14 cellular contexts compared by ENCODE assay signal in the genomic region with DNA sequence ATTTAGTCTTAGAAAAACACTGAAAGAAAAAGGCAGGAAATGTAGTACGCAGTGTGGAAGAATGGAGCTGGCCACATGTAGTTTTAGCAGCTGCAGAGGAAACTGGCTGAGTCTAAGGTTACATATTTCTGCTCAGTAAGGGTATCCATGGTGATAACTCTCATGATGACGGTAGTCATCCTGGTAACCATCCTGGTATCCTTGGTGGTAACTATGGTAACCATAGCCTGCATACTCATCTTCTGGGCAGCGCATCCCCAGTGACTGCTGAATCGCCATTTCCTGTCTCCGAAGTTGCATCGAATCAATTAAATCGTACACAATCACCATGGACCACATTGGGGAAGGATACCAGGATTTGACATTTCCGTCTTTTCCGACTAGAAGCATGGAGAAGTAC. TPM values are rescaled to one million over a fixed set of nuclear protein-coding genes. Genes with fewer than 3 reads are reported as not detected.
DNase-seq lines count a peak whose midpoint lies in the region; ATAC-seq and TF ChIP-seq lines count a peak whose summit lies in the region.
"Had no signal": no experiment of that assay in that cellular context is flagged by ENCODE, and none has a peak within 500 bp of the region (broad histone marks: within the 10 kb centered on the region; RNA-seq: fewer than 3 reads in every experiment).

No MANE protein-coding gene starts in this region.

- H3K27ac Mint-ChIP-seq in activated CD8-positive, alpha-beta memory T cell treated with anti-CD3 and anti-CD28 coated beads, Interleukin-2, amount 10 ng/mL, durations not matched to agents 7 days and 5 days: no peak overlapping the region
- H3K27ac Mint-ChIP-seq in Calu3 (ENCODE audit: unreplicated experiment): no peak overlapping the region
- H3K27ac Mint-ChIP-seq: stimulated activated naive CD8-positive, alpha-beta T cell treated with anti-CD3 and anti-CD28 coated beads, Interleukin-15, Interleukin-2, amounts not matched to agents 100 ng/mL and 50 ng/mL, for 24 hours had no signal

- no peaks in the 10 kb centered on the region for H4K20me1 ChIP-seq in PC-9 (ENCODE audit: insufficient read depth)

- no peak for TF ChIP-seq POLR2A in gastroesophageal sphincter (IDR thresholded peaks at IDR 0.05)

- no peaks in the 10 kb centered on the region for H3K9me3 Mint-ChIP-seq in activated CD8-positive, alpha-beta memory T cell treated with anti-CD3 and anti-CD28 coated beads, Interleukin-2, amount 10 ng/mL, durations not matched to agents 7 days and 5 days (ENCODE audit: low read depth)
- H3K9me3 Mint-ChIP-seq in Calu3 (ENCODE audit: low read depth, unreplicated experiment): no peaks in the 10 kb centered on the region
- H3K9me3 Mint-ChIP-seq: stimulated activated naive CD8-positive, alpha-beta T cell treated with anti-CD3 and anti-CD28 coated beads, Interleukin-15, Interleukin-2, amounts not matched to agents 100 ng/mL and 50 ng/mL, for 24 hours had no signal

- H3K4me1 ChIP-seq in PC-9 (replicated peaks; ENCODE audit: insufficient read depth): peaks cover 10% of the 10 kb centered on the region; the same call in 1 of the 2 replicates
- H3K4me1 ChIP-seq in gastroesophageal sphincter: no peaks in the 10 kb centered on the region
- H3K4me1 ChIP-seq: Caco-2 had no signal

- no peaks in the 10 kb centered on the region for H3K27me3 ChIP-seq in PC-9 (ENCODE audit: insufficient read depth, low read depth)
- no peaks in the 10 kb centered on the region for H3K27me3 ChIP-seq in gastroesophageal sphincter

- H3K27ac ChIP-seq in PC-9 (peak overlapping the region; percentile 30; the same call in 1 of the 2 replicates), gastroesophageal sphincter (no peak overlapping the region)
- H3K27ac ChIP-seq: neutrophil had no signal

- H3K9me2 ChIP-seq in PC-9 (ENCODE audit: insufficient read depth): no peaks in the 10 kb centered on the region

- H2AFZ ChIP-seq in PC-9: no peak overlapping the region

- H3K27me3 Mint-ChIP-seq in activated CD8-positive, alpha-beta memory T cell treated with anti-CD3 and anti-CD28 coated beads, Interleukin-2, amount 10 ng/mL, durations not matched to agents 7 days and 5 days: peaks cover 18% of the 10 kb centered on the region
- no peaks in the 10 kb centered on the region for H3K27me3 Mint-ChIP-seq in Calu3 (ENCODE audit: unreplicated experiment)

- no peak for DNase-seq in activated CD8-positive, alpha-beta memory T cell treated with anti-CD3 and anti-CD28 coated beads, Interleukin-2, amount 10 ng/mL, durations not matched to agents 7 days and 5 days
- DNase-seq in activated CD8-positive, alpha-beta memory T cell treated with anti-CD3 and anti-CD28 coated beads, Interleukin-2, amount 50 U/mL, for 4 hours: no peak
- no peak for DNase-seq in PC-9
- peak; percentile 99 for DNase-seq in stromal cell of bone marrow (ENCODE audit: low read depth)
- DNase-seq in Calu3: no peak
- no peak for DNase-seq in HT-29 (ENCODE audit: low spot score)
- DNase-seq in NCI-H774 (lab: John Stamatoyannopoulos, UW): no peak
- DNase-seq: Caco-2, cortex of kidney, H7, NCI-H1105 treated with DMSO at 0.1 percent for 48 hours had no signal

- H3K79me2 ChIP-seq in PC-9 (ENCODE audit: low read depth): no peaks in the 10 kb centered on the region

- 82 to 84% methylated on average over 5 to 8 of the region's 9 CpGs for WGBS in gastroesophageal sphincter (ENCODE audit: low coverage in 1 of 2), 2 donors

- peaks cover 33% of the 10 kb centered on the region for H3K4me1 Mint-ChIP-seq in activated CD8-positive, alpha-beta memory T cell treated with anti-CD3 and anti-CD28 coated beads, Interleukin-2, amount 10 ng/mL, durations not matched to agents 7 days and 5 days
- H3K4me1 Mint-ChIP-seq in Calu3 (ENCODE audit: low read depth, unreplicated experiment): no peaks in the 10 kb centered on the region

- no peaks in the 10 kb centered on the region for H3K36me3 ChIP-seq in PC-9 (ENCODE audit: low read depth)
- H3K36me3 ChIP-seq in gastroesophageal sphincter: peaks cover 0 to 81% of the 10 kb centered on the region in 2 donors
- H3K36me3 ChIP-seq: neutrophil had no signal

- no peak overlapping the region for H3K4me3 Mint-ChIP-seq in activated CD8-positive, alpha-beta memory T cell treated with anti-CD3 and anti-CD28 coated beads, Interleukin-2, amount 10 ng/mL, durations not matched to agents 7 days and 5 days
- H3K4me3 Mint-ChIP-seq in Calu3 (ENCODE audit: low read depth, unreplicated experiment): no peak overlapping the region
- H3K4me3 Mint-ChIP-seq: stimulated activated naive CD8-positive, alpha-beta T cell treated with anti-CD3 and anti-CD28 coated beads, Interleukin-15, Interleukin-2, amounts not matched to agents 100 ng/mL and 50 ng/mL, for 24 hours had no signal

- H3K9me3 ChIP-seq in PC-9 (ENCODE audit: insufficient read depth, low read depth) (no peaks in the 10 kb centered on the region), gastroesophageal sphincter (no peaks in the 10 kb centered on the region)
- H3K9me3 ChIP-seq: Caco-2, neutrophil had no signal

- TF ChIP-seq CTCF in PC-9 (conservative IDR thresholded peaks at IDR 0.05): no peak
- no peak for TF ChIP-seq CTCF in gastroesophageal sphincter (IDR thresholded peaks at IDR 0.05)
- TF ChIP-seq CTCF in Calu3 (IDR thresholded peaks at IDR 0.05; ENCODE audit: unreplicated experiment): no peak

- H3K4me3 ChIP-seq in PC-9: no peak overlapping the region
- no peak overlapping the region for H3K4me3 ChIP-seq in gastroesophageal sphincter

- POLR2A ChIA-PET in PC-9 (lab: Charles Lee; ENCODE audit: unreplicated experiment): interaction anchor here (0.5 to 0.7 kb wide), 2 partner anchors 306 to 1023 kb away, joined by 3 read pairs; no protein-coding TSS in a partner anchor

- H3K36me3 Mint-ChIP-seq in activated CD8-positive, alpha-beta memory T cell treated with anti-CD3 and anti-CD28 coated beads, Interleukin-2, amount 10 ng/mL, durations not matched to agents 7 days and 5 days: no peaks in the 10 kb centered on the region
- H3K36me3 Mint-ChIP-seq in Calu3 (ENCODE audit: insufficient read depth, unreplicated experiment): no peaks in the 10 kb centered on the region

- BruUV-seq in PC-9 (replicated peaks; lab: Mats Ljungman, UMichigan) (no TSS peak), Calu3 (replicated peaks; lab: Mats Ljungman, UMichigan) (no TSS peak)

- TF ChIP-seq EP300 in gastroesophageal sphincter (IDR thresholded peaks at IDR 0.05): no peak

- peak; percentile 47 for ATAC-seq in activated CD8-positive, alpha-beta memory T cell treated with anti-CD3 and anti-CD28 coated beads, Interleukin-2, amount 10 ng/mL, durations not matched to agents 7 days and 5 days
- ATAC-seq in gastroesophageal sphincter: peak; percentile 55

- no peaks in the 10 kb centered on the region for H3F3A ChIP-seq in PC-9 (ENCODE audit: insufficient read depth, low read depth)

- H3K4me2 ChIP-seq in PC-9: no peak overlapping the region

- intact Hi-C loops in PC-9 (cut with micrococcal nuclease; ENCODE audit: unreplicated experiment): no loop called here
- intact Hi-C loops in Calu3 (cut with micrococcal nuclease; ENCODE audit: unreplicated experiment): no loop called here

- CTCF ChIA-PET in activated CD8-positive, alpha-beta memory T cell treated with anti-CD3 and anti-CD28 coated beads, Interleukin-2, amount 10 ng/mL, durations not matched to agents 7 days and 5 days (lab: Charles Lee): interaction anchor here (1.9 to 3.9 kb wide), 2 partner anchors 23 to 37 kb away, joined by 6 to 16 read pairs; no protein-coding TSS in a partner anchor
- CTCF ChIA-PET in PC-9 (lab: Charles Lee): no interaction called here
- CTCF ChIA-PET in Calu3 (lab: Charles Lee): interaction anchor here (0.6 kb wide), 1 partner anchor 660 kb away, joined by 4 read pairs; no protein-coding TSS in a partner anchor

RNA-seq across cellular contexts. Expression of a gene that starts 35.7 kb away (rescaled TPM):
- 1 to 10 TPM in 1 of 2 experiments, under 1 TPM in 1; 0.35 to 1.5 TPM for total RNA-seq in activated CD8-positive, alpha-beta memory T cell treated with anti-CD3 and anti-CD28 coated beads, Interleukin-2, amount 10 ng/mL, durations not matched to agents 7 days and 5 days
- 142 and 162 TPM in 2 replicates for total RNA-seq in PC-9 (2021)
- 100 to 1,000 TPM in 2 of 4 donors, 10 to 100 TPM in 2; 30.8 to 208 (median 138) TPM for total RNA-seq in gastroesophageal sphincter
- 0.39 and 1.1 TPM in 2 replicates for total RNA-seq in Calu3 (2022)
- total RNA-seq in HT-29 (2014; rRNA removed; shearing (Covaris generic)): 0.29 and 0.41 TPM in 2 replicates

RNA-seq across cellular contexts. Expression of a gene that starts 43.4 kb away (rescaled TPM):
- total RNA-seq in activated CD8-positive, alpha-beta memory T cell treated with anti-CD3 and anti-CD28 coated beads, Interleukin-2, amount 10 ng/mL, durations not matched to agents 7 days and 5 days: 10 to 100 TPM; 17.4 to 23.2 TPM
- total RNA-seq in PC-9 (2021): 24.2 and 35.7 TPM in 2 replicates
- 10 to 100 TPM; 20.7 to 29.7 (median 25.4) TPM for total RNA-seq in gastroesophageal sphincter
- 18.9 and 21.7 TPM in 2 replicates for total RNA-seq in Calu3 (2022)
- 11.7 and 14.8 TPM in 2 replicates for total RNA-seq in HT-29 (2014; rRNA removed; shearing (Covaris generic))

RNA-seq across cellular contexts. Expression of a gene that starts 43.5 kb away (rescaled TPM):
- total RNA-seq in activated CD8-positive, alpha-beta memory T cell treated with anti-CD3 and anti-CD28 coated beads, Interleukin-2, amount 10 ng/mL, durations not matched to agents 7 days and 5 days: 10 to 100 TPM; 68.0 to 70.6 TPM
- total RNA-seq in PC-9 (2021) (66.8 and 68.9 TPM in 2 replicates), gastroesophageal sphincter (10 to 100 TPM; 41.7 to 55.1 (median 44.3) TPM), Calu3 (2022) (54.6 and 57.9 TPM in 2 replicates)
- total RNA-seq in HT-29 (2014; rRNA removed; shearing (Covaris generic)): 92.1 and 103 TPM in 2 replicates

Comparison
In these comparisons a context has a peak if more than half of its experiments do, and no peak if none do; other contexts are left out.
1. RNA of a gene that starts 35.7 kb away (total RNA-seq): 30.8 to 208 TPM in gastroesophageal sphincter and 142 to 162 TPM in PC-9; 0.35 to 1.5 TPM in activated CD8-positive, alpha-beta memory T cell treated with anti-CD3 and anti-CD28 coated beads, Interleukin-2, amount 10 ng/mL, durations not matched to agents 7 days and 5 days, 0.39 to 1.1 TPM in Calu3 and 0.29 to 0.41 TPM in HT-29; every median in the first group is over 10 times any median in the second.